In the genomic region with DNA sequence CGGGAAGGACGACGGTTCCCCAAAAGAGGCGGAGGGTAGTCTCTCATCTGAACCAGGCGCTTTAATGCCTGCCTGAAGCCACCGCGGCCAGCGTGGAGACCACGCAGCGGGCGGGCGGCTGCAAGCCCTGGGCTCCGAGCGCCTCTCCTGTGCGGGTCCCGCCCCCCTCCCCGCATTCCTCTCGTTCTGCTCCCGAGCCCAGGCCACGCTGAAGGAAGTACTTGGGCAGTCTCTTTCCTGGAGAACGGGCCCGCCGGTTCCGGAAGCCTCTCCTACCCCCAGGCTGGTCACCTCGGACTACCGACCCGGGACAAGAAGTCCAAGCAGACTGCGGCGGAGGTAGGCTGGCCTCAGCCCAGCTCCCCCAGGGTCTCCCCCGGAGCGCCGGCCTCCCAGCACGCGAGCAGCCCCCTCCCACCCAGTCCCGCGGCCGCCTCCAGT, we compare ENCODE assay signal across 8 cellular contexts. TPM values are rescaled to one million over a fixed set of nuclear protein-coding genes. Genes with fewer than 3 reads are reported as not detected.
DNase-seq lines count a peak whose midpoint lies in the region; ATAC-seq, FAIRE-seq and TF ChIP-seq lines count a peak whose summit lies in the region.

No MANE protein-coding gene starts in this region.

- peak overlapping the region; percentile 87 to 93 for H3K27ac ChIP-seq in A549
- H3K27ac ChIP-seq in SU-DHL-6 (ENCODE audit: low read depth, low read length) = no peak overlapping the region
- peak overlapping the region; percentile 93 to 99 for H3K27ac ChIP-seq in esophagus (ENCODE audit: low read depth in 2 of 2, low read length in 1 of 2)
- H3K27ac ChIP-seq in uterus = peak overlapping the region; percentile 85 to 88

- ATAC-seq in A549 (peak; percentile 80), HG03025 (IDR thresholded peaks at IDR 0.05; ENCODE audit: low FRiP score, unreplicated experiment) (peak; percentile 9), GM21381 (IDR thresholded peaks at IDR 0.05; ENCODE audit: unreplicated experiment) (no peak)

- CTCF ChIA-PET in A549 (lab: Yijun Ruan, JAX) = no interaction called here

- TF ChIP-seq CTCF in A549 (IDR thresholded peaks at IDR 0.05) (no peak), GM06990 (IDR thresholded peaks at IDR 0.05; ENCODE audit: insufficient read depth, low read length, poor library complexity, severe bottlenecking) (no peak), SU-DHL-6 (IDR thresholded peaks at IDR 0.05; ENCODE audit: insufficient read depth, low read length, poor library complexity, severe bottlenecking) (no peak), uterus (IDR thresholded peaks at IDR 0.05) (no peak)

- H3F3A ChIP-seq in SU-DHL-6 (ENCODE audit: insufficient read depth) = no peaks in the 10 kb centered on the region

- no peaks in the 10 kb centered on the region for H4K20me1 ChIP-seq in SU-DHL-6 (ENCODE audit: low read depth, low read length)

- no peak for TF ChIP-seq EP300 in A549 (IDR thresholded peaks at IDR 0.05)

- intact Hi-C loops in uterus (cut with DNase I; ENCODE audit: low total_unique reads) = no loop called here

- TF ChIP-seq RAD21 in A549 (conservative IDR thresholded peaks at IDR 0.05 in 1 of 2, IDR thresholded peaks at IDR 0.05 in 1 of 2) = 0 out of 5 replicates have a peak, but pooled peaks of 1 of the 2 experiments have one; percentile 10

- TF ChIP-seq POLR2A in A549 (IDR thresholded peaks at IDR 0.05; ENCODE audit: low read length) = peak; percentile 23; the same call in 1 of the 2 replicates
- no peak for TF ChIP-seq POLR2A in uterus (IDR thresholded peaks at IDR 0.05)

- no peaks in the 10 kb centered on the region for H3K9me2 ChIP-seq in SU-DHL-6 (replicated peaks; ENCODE audit: insufficient read depth, low read length)

- H3K4me2 ChIP-seq in A549 (peak overlapping the region; percentile 81), SU-DHL-6 (ENCODE audit: low read depth, low read length, poor library complexity, severe bottlenecking) (peak overlapping the region; percentile 26)

- no peak overlapping the region for H3K9ac ChIP-seq in SU-DHL-6 (ENCODE audit: low read length)

- FAIRE-seq in A549 (lab: Jason Lieb, UNC) = no peak

- H3K4me3 ChIP-seq in A549 (peak overlapping the region; percentile 73), GM06990 (replicated peaks; ENCODE audit: low read depth, low read length) (peak overlapping the region; percentile 63), SU-DHL-6 (ENCODE audit: insufficient read depth, low read length, poor library complexity, severe bottlenecking) (no peak overlapping the region), esophagus (ENCODE audit: low read depth in 1 of 2, low read length in 2 of 2) (peak overlapping the region; percentile 72 to 91), mononuclear cell (ENCODE audit: low read length) (peak overlapping the region; percentile 21), uterus (peak overlapping the region; percentile 73 to 84)

- peak overlapping the region; percentile 14 for H2AFZ ChIP-seq in SU-DHL-6 (ENCODE audit: low read depth, low read length, severe bottlenecking)

- H3K79me2 ChIP-seq in SU-DHL-6 (ENCODE audit: insufficient read depth, low read length) = no peaks in the 10 kb centered on the region

- H3K36me3 ChIP-seq in GM06990 (ENCODE audit: control insufficient read depth, insufficient read depth, low read length) = no peaks in the 10 kb centered on the region
- no peaks in the 10 kb centered on the region for H3K36me3 ChIP-seq in SU-DHL-6 (ENCODE audit: low read length)
- no peaks in the 10 kb centered on the region for H3K36me3 ChIP-seq in esophagus (ENCODE audit: control insufficient read depth in 2 of 2, insufficient read depth in 2 of 2, low read length in 1 of 2)
- no peaks in the 10 kb centered on the region for H3K36me3 ChIP-seq in uterus

- H3K27me3 ChIP-seq in GM06990 (replicated peaks; ENCODE audit: control insufficient read depth, insufficient read depth, low read length) = peaks cover 2% of the 10 kb centered on the region
- no peaks in the 10 kb centered on the region for H3K27me3 ChIP-seq in SU-DHL-6 (ENCODE audit: low read length)
- no peaks in the 10 kb centered on the region for H3K27me3 ChIP-seq in esophagus (ENCODE audit: control insufficient read depth in 1 of 2, insufficient read depth in 2 of 2, low read length in 2 of 2)
- H3K27me3 ChIP-seq in mononuclear cell (ENCODE audit: insufficient read depth, low read length) = peaks cover 69% of the 10 kb centered on the region
- no peaks in the 10 kb centered on the region for H3K27me3 ChIP-seq in uterus

- POLR2A ChIA-PET in A549 (lab: Yijun Ruan, JAX) = interaction anchor here (0.6 to 1.3 kb wide), 4 partner anchors 13 to 387 kb away, joined by 3 to 5 read pairs (median 4); a partner anchor contains a TSS

- H3K9me3 ChIP-seq in A549 (no peaks in the 10 kb centered on the region), SU-DHL-6 (ENCODE audit: insufficient read depth, low read length) (no peaks in the 10 kb centered on the region), esophagus (ENCODE audit: control insufficient read depth in 2 of 2, insufficient read depth in 1 of 2, low read depth in 1 of 2, low read length in 1 of 2) (no peaks in the 10 kb centered on the region), mononuclear cell (ENCODE audit: low read depth, low read length) (no peaks in the 10 kb centered on the region), uterus (no peaks in the 10 kb centered on the region)

- H3K4me1 ChIP-seq in A549 (peaks cover 9% of the 10 kb centered on the region), esophagus (ENCODE audit: control insufficient read depth in 2 of 2, insufficient read depth in 2 of 2, low read length in 1 of 2) (peaks cover 0 to 2% of the 10 kb centered on the region in 2 donors), mononuclear cell (ENCODE audit: insufficient read depth, low read length) (peaks cover 18% of the 10 kb centered on the region), uterus (no peaks in the 10 kb centered on the region)

- DNase-seq in A549 (ENCODE audit: low read depth in 1 of 2, low spot score in 1 of 2) (peak; percentile 59 to 70), GM06990 (ENCODE audit: extremely low read depth, insufficient read length) (peak; percentile 16), uterus (peak; percentile 47 to 51)

- WGBS in A549 (ENCODE audit: missing lambda C conversion rate) = 2% methylated on average over 16 of the region's 37 CpGs
- WGBS in esophagus, 2 donors = 0 to 1% methylated on average over 27 to 37 of the region's 37 CpGs

TF ChIP-seq in A549, 52 proteins besides CTCF, POLR2A, EP300 and RAD21:
- TF ChIP-seq JUN (IDR thresholded peaks at IDR 0.05) (0 out of 5 replicates have a peak, but pooled peaks of 1 of the 2 experiments have one; percentile 5), MYC (IDR thresholded peaks at IDR 0.05; ENCODE audit: borderline replicate concordance, low read length) (no peak)
TF ChIP-seq in A549: peak in this region for 1.

RNA-seq across cellular contexts. Expression of a gene that starts 0.6 kb away (rescaled TPM):
- polyA plus RNA-seq in A549 (2011; rRNA removed) = 18.4 and 21.1 TPM in 2 replicates
- polyA plus RNA-seq in A549 (2012; cell fraction: cytosol; rRNA removed) = 14.3 and 14.6 TPM in 2 replicates
- 4.9 and 6.5 TPM in 2 replicates for polyA plus RNA-seq in A549 (2012; cell fraction: nucleus; rRNA removed)
- polyA plus RNA-seq in A549 (2017; fragmentation: RNase III; extraction: RNeasy Plus Mini Kit Qiagen cat#74134 plus additional on column Dnase treatment) = 16.6 to 19.5 TPM (median 18.7 TPM) in 3 replicates
- polyA minus RNA-seq in A549 (2011; rRNA and poly(A)+ RNA removed) = 12.7 and 18.0 TPM in 2 replicates
- 10 to 100 TPM; 28.0 to 42.1 TPM for polyA plus RNA-seq in esophagus
- total RNA-seq in mononuclear cell = not detected
- 10 to 100 TPM; 22.3 to 41.7 (median 27.7) TPM for total RNA-seq in uterus

RNA-seq across cellular contexts. Expression of a gene that starts 53.1 kb away (rescaled TPM):
- 0.08 and 0.10 TPM in 2 replicates for polyA plus RNA-seq in A549 (2011; rRNA removed)
- polyA plus RNA-seq in A549 (2012; cell fraction: cytosol; rRNA removed) = 0.13 and 0.17 TPM in 2 replicates
- polyA plus RNA-seq in A549 (2012; cell fraction: nucleus; rRNA removed) = 0.66 and 0.76 TPM in 2 replicates
- polyA plus RNA-seq in A549 (2017; fragmentation: RNase III; extraction: RNeasy Plus Mini Kit Qiagen cat#74134 plus additional on column Dnase treatment) = 0.05 to 0.08 TPM (median 0.06 TPM) in 3 replicates
- 0.05 and 0.45 TPM in 2 replicates for polyA minus RNA-seq in A549 (2011; rRNA and poly(A)+ RNA removed)
- under 1 TPM; 0.33 to 0.34 TPM for polyA plus RNA-seq in esophagus
- total RNA-seq in mononuclear cell = 0.10 TPM
- 1 to 10 TPM in 2 of 4 donors, under 1 TPM in 2; under 0.01 to 2.6 (median 1.6) TPM for total RNA-seq in uterus

Comparison
In these comparisons a context has a peak if more than half of its experiments do, and no peak if none do; other contexts are left out.
1. RNA of a gene that starts 0.6 kb away (total RNA-seq): 22.3 to 41.7 TPM in uterus; not detected in mononuclear cell (single experiment); every median in the first group is over 10 times any median in the second.
2. Peak in every context shown above with its lines, with median percentiles within 50 percentile points of each other: DNase-seq.